Comparison of ENCODE assay signal across 1 cellular context in the genomic region with DNA sequence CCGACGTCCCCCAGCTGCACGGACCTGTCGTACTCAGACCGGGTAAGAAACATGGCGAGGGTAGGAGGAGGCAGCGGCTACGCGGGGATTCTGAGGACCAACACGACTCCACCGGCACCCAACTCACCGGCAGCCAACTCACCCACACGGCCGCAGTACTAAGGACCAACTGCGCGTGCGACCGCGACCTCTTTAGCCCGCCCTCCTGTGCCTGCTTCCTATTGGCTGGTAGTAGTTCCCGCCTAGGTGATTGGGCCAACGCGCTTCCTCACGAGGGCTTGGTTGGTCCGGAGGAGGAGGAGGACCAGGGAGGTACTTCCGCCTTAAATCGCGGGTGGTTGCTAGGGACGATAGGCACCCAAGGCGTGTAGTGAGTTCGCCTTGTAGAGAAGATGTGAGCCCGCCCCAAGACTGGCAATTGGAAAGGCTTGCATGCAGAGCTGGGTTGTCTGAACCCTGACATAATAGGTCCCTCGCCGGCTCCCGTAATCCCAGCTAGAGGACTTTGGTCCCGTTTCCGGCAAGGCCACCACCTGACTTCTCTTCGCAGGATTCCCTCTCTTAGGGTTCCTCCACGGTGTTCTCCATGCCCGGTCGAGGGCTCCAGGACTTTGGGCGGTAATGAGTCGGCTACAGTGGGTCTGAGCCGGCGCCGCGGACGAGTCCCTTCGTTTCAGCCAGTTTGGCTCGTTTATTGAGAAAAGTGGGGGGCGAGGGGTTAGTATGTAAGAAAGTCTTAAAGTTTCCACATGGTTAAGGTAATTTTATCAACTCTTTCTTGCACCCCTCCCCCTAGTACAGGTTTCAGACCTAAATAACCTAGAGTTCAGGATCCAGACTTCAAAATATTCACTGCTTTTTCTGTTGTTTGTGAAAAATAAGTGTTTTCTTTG.
A peak's percentile ranks its signal among the peaks of the same experiment; 100 is the strongest.
TF ChIP-seq lines count a peak whose summit lies in the region.

A gene (minus strand): TSS at position 171 of the 893 bp plus-strand sequence. CDS start 118 bp downstream, at position 53.

TF ChIP-seq in K562, 482 proteins besides CTCF, POLR2A, EP300 and RAD21 (continued from another document):
- TF ChIP-seq, protein P1, sequence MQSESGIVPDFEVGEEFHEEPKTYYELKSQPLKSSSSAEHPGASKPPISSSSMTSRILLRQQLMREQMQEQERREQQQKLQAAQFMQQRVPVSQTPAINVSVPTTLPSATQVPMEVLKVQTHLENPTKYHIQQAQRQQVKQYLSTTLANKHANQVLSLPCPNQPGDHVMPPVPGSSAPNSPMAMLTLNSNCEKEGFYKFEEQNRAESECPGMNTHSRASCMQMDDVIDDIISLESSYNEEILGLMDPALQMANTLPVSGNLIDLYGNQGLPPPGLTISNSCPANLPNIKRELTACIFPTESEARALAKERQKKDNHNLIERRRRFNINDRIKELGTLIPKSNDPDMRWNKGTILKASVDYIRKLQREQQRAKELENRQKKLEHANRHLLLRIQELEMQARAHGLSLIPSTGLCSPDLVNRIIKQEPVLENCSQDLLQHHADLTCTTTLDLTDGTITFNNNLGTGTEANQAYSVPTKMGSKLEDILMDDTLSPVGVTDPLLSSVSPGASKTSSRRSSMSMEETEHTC (IDR thresholded peaks at IDR 0.05) = no peak
- peak; percentile 87 for TF ChIP-seq ZFX (CRISPR knock-in tag; IDR thresholded peaks at IDR 0.05)
- TF ChIP-seq, protein P2, sequence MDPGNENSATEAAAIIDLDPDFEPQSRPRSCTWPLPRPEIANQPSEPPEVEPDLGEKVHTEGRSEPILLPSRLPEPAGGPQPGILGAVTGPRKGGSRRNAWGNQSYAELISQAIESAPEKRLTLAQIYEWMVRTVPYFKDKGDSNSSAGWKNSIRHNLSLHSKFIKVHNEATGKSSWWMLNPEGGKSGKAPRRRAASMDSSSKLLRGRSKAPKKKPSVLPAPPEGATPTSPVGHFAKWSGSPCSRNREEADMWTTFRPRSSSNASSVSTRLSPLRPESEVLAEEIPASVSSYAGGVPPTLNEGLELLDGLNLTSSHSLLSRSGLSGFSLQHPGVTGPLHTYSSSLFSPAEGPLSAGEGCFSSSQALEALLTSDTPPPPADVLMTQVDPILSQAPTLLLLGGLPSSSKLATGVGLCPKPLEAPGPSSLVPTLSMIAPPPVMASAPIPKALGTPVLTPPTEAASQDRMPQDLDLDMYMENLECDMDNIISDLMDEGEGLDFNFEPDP (CRISPR knock-in tag; IDR thresholded peaks at IDR 0.05) = no peak
- peak; percentile 74; the same call in 1 of the 2 replicates for TF ChIP-seq CBX1 (IDR thresholded peaks at IDR 0.05; ENCODE audit: low read depth)
- TF ChIP-seq FOSL1 (tag; conservative IDR thresholded peaks at IDR 0.05) = peak; percentile 64; the same call in 1 of the 2 replicates
- no peak for TF ChIP-seq JUNB (CRISPR knock-in tag; conservative IDR thresholded peaks at IDR 0.05)
- peak; percentile 84 for TF ChIP-seq BHLHE40 (IDR thresholded peaks at IDR 0.05; ENCODE audit: low read length)
- TF ChIP-seq PHF8 (IDR thresholded peaks at IDR 0.05; ENCODE audit: borderline replicate concordance, low read length) = peak; percentile 91; the same call in 1 of the 2 replicates
- TF ChIP-seq, protein P3, sequence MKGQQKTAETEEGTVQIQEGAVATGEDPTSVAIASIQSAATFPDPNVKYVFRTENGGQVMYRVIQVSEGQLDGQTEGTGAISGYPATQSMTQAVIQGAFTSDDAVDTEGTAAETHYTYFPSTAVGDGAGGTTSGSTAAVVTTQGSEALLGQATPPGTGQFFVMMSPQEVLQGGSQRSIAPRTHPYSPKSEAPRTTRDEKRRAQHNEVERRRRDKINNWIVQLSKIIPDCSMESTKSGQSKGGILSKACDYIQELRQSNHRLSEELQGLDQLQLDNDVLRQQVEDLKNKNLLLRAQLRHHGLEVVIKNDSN (CRISPR knock-in tag; IDR thresholded peaks at IDR 0.05) = peak; percentile 77
- TF ChIP-seq ETS2 (tag; IDR thresholded peaks at IDR 0.05; ENCODE audit: borderline replicate concordance, poor library complexity, severe bottlenecking) = no peak
- TF ChIP-seq MXI1 (IDR thresholded peaks at IDR 0.05; ENCODE audit: low read depth, low read length) = peak; percentile 92
- TF ChIP-seq, protein P4, sequence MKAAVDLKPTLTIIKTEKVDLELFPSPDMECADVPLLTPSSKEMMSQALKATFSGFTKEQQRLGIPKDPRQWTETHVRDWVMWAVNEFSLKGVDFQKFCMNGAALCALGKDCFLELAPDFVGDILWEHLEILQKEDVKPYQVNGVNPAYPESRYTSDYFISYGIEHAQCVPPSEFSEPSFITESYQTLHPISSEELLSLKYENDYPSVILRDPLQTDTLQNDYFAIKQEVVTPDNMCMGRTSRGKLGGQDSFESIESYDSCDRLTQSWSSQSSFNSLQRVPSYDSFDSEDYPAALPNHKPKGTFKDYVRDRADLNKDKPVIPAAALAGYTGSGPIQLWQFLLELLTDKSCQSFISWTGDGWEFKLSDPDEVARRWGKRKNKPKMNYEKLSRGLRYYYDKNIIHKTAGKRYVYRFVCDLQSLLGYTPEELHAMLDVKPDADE (conservative IDR thresholded peaks at IDR 0.05; ENCODE audit: control insufficient read depth, low read depth, low read length) = peak; percentile 15; the same call in 1 of the 2 replicates
- TF ChIP-seq, protein P5, sequence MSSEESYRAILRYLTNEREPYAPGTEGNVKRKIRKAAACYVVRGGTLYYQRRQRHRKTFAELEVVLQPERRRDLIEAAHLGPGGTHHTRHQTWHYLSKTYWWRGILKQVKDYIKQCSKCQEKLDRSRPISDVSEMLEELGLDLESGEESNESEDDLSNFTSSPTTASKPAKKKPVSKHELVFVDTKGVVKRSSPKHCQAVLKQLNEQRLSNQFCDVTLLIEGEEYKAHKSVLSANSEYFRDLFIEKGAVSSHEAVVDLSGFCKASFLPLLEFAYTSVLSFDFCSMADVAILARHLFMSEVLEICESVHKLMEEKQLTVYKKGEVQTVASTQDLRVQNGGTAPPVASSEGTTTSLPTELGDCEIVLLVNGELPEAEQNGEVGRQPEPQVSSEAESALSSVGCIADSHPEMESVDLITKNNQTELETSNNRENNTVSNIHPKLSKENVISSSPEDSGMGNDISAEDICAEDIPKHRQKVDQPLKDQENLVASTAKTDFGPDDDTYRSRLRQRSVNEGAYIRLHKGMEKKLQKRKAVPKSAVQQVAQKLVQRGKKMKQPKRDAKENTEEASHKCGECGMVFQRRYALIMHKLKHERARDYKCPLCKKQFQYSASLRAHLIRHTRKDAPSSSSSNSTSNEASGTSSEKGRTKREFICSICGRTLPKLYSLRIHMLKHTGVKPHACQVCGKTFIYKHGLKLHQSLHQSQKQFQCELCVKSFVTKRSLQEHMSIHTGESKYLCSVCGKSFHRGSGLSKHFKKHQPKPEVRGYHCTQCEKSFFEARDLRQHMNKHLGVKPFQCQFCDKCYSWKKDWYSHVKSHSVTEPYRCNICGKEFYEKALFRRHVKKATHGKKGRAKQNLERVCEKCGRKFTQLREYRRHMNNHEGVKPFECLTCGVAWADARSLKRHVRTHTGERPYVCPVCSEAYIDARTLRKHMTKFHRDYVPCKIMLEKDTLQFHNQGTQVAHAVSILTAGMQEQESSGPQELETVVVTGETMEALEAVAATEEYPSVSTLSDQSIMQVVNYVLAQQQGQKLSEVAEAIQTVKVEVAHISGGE (CRISPR knock-in tag; IDR thresholded peaks at IDR 0.05) = peak in 1 of 3 experiments; percentile 92; a peak in 2 of 6 replicates
- TF ChIP-seq ZNF263 (CRISPR knock-in tag; IDR thresholded peaks at IDR 0.05; ENCODE audit: borderline replicate concordance) = peak; percentile 59; the same call in 1 of the 2 replicates
- 0 out of 2 replicates have a peak, but pooled peaks have one; percentile 51 for TF ChIP-seq SMAD4 (CRISPR knock-in tag; conservative IDR thresholded peaks at IDR 0.05)
- peak; percentile 97 for TF ChIP-seq MBD2 (IDR thresholded peaks at IDR 0.05; ENCODE audit: borderline replicate concordance, low read depth)
- TF ChIP-seq ZNF57 (CRISPR knock-in tag; IDR thresholded peaks at IDR 0.05) = no peak
- TF ChIP-seq, protein P6, sequence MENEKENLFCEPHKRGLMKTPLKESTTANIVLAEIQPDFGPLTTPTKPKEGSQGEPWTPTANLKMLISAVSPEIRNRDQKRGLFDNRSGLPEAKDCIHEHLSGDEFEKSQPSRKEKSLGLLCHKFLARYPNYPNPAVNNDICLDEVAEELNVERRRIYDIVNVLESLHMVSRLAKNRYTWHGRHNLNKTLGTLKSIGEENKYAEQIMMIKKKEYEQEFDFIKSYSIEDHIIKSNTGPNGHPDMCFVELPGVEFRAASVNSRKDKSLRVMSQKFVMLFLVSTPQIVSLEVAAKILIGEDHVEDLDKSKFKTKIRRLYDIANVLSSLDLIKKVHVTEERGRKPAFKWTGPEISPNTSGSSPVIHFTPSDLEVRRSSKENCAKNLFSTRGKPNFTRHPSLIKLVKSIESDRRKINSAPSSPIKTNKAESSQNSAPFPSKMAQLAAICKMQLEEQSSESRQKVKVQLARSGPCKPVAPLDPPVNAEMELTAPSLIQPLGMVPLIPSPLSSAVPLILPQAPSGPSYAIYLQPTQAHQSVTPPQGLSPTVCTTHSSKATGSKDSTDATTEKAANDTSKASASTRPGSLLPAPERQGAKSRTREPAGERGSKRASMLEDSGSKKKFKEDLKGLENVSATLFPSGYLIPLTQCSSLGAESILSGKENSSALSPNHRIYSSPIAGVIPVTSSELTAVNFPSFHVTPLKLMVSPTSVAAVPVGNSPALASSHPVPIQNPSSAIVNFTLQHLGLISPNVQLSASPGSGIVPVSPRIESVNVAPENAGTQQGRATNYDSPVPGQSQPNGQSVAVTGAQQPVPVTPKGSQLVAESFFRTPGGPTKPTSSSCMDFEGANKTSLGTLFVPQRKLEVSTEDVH (IDR thresholded peaks at IDR 0.05; ENCODE audit: low read depth, partially characterized antibody) = peak; percentile 76
- TF ChIP-seq SMARCC2 (IDR thresholded peaks at IDR 0.05; ENCODE audit: low read depth) = 0 out of 2 replicates have a peak, but pooled peaks have one; percentile 20
- TF ChIP-seq TEAD4 (IDR thresholded peaks at IDR 0.05; ENCODE audit: low read length) = peak; percentile 10; the same call in 1 of the 2 replicates
- TF ChIP-seq TEAD4 (CRISPR knock-in tag; IDR thresholded peaks at IDR 0.05; ENCODE audit: borderline replicate concordance) = no peak
- peak; percentile 18 for TF ChIP-seq NFRKB (IDR thresholded peaks at IDR 0.05; ENCODE audit: low read depth)
- TF ChIP-seq, protein P7, sequence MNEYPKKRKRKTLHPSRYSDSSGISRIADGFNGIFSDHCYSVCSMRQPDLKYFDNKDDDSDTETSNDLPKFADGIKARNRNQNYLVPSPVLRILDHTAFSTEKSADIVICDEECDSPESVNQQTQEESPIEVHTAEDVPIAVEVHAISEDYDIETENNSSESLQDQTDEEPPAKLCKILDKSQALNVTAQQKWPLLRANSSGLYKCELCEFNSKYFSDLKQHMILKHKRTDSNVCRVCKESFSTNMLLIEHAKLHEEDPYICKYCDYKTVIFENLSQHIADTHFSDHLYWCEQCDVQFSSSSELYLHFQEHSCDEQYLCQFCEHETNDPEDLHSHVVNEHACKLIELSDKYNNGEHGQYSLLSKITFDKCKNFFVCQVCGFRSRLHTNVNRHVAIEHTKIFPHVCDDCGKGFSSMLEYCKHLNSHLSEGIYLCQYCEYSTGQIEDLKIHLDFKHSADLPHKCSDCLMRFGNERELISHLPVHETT (CRISPR knock-in tag; conservative IDR thresholded peaks at IDR 0.05 in 1 of 2, IDR thresholded peaks at IDR 0.05 in 1 of 2) = peak in 1 of 2 experiments; percentile 74; a peak in 1 of 4 replicates
- peak; percentile 58; the same call in 1 of the 2 replicates for TF ChIP-seq ELF4 (CRISPR knock-in tag; IDR thresholded peaks at IDR 0.05)
